11 cellular contexts compared by ENCODE assay signal in the genomic region with DNA sequence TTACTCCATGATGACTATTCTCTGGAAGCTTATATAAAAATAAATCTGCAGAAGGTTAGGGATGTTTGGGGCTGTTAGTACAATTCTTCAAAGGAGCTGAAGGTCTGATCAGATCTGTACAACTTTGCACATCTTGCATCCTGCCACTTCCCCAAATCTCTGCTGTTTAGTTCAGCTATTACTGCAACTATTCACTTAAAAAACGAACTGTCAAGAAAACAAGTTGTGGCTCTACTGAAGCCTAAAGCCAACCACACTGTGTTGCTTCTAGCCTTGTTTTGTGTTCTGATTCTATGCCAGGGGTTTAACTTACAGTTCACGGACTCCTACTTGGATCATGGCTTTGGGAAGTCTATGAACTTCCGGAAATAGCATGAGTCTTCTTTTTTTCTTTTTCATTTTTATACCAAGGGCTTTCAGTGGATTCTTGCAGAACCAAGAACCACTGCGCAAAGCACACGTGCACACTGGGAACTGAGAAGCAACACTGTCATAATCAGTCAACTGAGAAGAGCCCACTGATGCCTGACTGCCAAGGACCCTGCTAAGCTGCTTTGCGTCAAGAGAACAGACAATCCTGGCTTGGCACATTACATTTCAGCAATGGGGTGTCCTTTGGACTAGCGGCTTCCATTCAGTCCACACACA.
DNase-seq lines count a peak whose midpoint lies in the region; ATAC-seq and TF ChIP-seq lines count a peak whose summit lies in the region.
"Had no signal": no experiment of that assay in that cellular context is flagged by ENCODE, and none has a peak within 500 bp of the region (broad histone marks: within the 10 kb centered on the region; RNA-seq: fewer than 3 reads in every experiment).

No MANE protein-coding gene starts in this region.

- peak overlapping the region; percentile 25 for H3K4me2 ChIP-seq in Karpas-422 (ENCODE audit: low read depth, low read length, poor library complexity, severe bottlenecking)

- no peaks in the 10 kb centered on the region for H3K9me3 ChIP-seq in Karpas-422 (ENCODE audit: low read length)
- H3K9me3 ChIP-seq: body of pancreas, prostate gland had no signal

- H3K27ac ChIP-seq in Karpas-422 (ENCODE audit: low read length): no peak overlapping the region
- H3K27ac ChIP-seq: body of pancreas, prostate gland had no signal

- no peak overlapping the region for H2AFZ ChIP-seq in Karpas-422 (ENCODE audit: low read length)

- H3K4me3 ChIP-seq in GM12864 (ENCODE audit: low read depth, low read length) (peak overlapping the region; percentile 55), Karpas-422 (ENCODE audit: low read length) (no peak overlapping the region)
- H3K4me3 ChIP-seq: body of pancreas, prostate gland had no signal

- no peaks in the 10 kb centered on the region for H3K9me2 ChIP-seq in Karpas-422 (replicated peaks; ENCODE audit: insufficient read depth, low read length)

- TF ChIP-seq CTCF in GM12864 (IDR thresholded peaks at IDR 0.05; ENCODE audit: low read depth, low read length, missing control alignments): no peak

- no peaks in the 10 kb centered on the region for H3K79me2 ChIP-seq in Karpas-422 (ENCODE audit: low read length)

- no peak overlapping the region for H3K9ac ChIP-seq in Karpas-422 (ENCODE audit: low read length)

- peaks cover 9% of the 10 kb centered on the region for H3K4me1 ChIP-seq in Karpas-422 (ENCODE audit: low read length)
- H3K4me1 ChIP-seq: prostate gland had no signal

- H3K27me3 ChIP-seq in Karpas-422 (ENCODE audit: low read length): no peaks in the 10 kb centered on the region
- H3K27me3 ChIP-seq: body of pancreas had no signal

- H3K36me3 ChIP-seq in Karpas-422 (ENCODE audit: insufficient read depth, low read length): no peaks in the 10 kb centered on the region
- H3K36me3 ChIP-seq: prostate gland had no signal

- peak; percentile 81 for ATAC-seq in GM19438 (IDR thresholded peaks at IDR 0.05; ENCODE audit: low read depth, unreplicated experiment)
- ATAC-seq in HG02885 (IDR thresholded peaks at IDR 0.05; ENCODE audit: poor library complexity, unreplicated experiment): peak; percentile 76
- ATAC-seq: body of pancreas, left cardiac atrium had no signal

- H4K20me1 ChIP-seq in Karpas-422 (ENCODE audit: insufficient read depth, low read depth, low read length): no peaks in the 10 kb centered on the region

- DNase-seq in GM12864 (ENCODE audit: low read depth) (peak; percentile 90), Karpas-422 (peak; percentile 58), islet precursor cell (no peak), NCI-H774 (lab: John Stamatoyannopoulos, UW) (no peak), AML-193 (lab: John Stamatoyannopoulos, UW) (no peak)
- DNase-seq in stimulated activated naive CD4-positive, alpha-beta T cell (lab: John Stamatoyannopoulos, UW): no peak
- DNase-seq: body of pancreas, left cardiac atrium had no signal

Comparison
In these comparisons a context has a peak if more than half of its experiments do, and no peak if none do; other contexts are left out.
1. DNase-seq: peak in GM12864 (single experiment) and Karpas-422 (single experiment); none in stimulated activated naive CD4-positive, alpha-beta T cell (0 of 6), islet precursor cell (single experiment), NCI-H774 (single experiment) and AML-193 (0 of 2).